Comparison of ENCODE assay signal across 12 cellular contexts in genomic region chr20:44489931-44490330, GRCh38. TPM values are rescaled to one million over a fixed set of nuclear protein-coding genes. Genes with fewer than 3 reads are reported as not detected.
DNase-seq lines count a peak whose midpoint lies in the region; ATAC-seq and TF ChIP-seq lines count a peak whose summit lies in the region.
"Had no signal": no experiment of that assay in that cellular context is flagged by ENCODE, and none has a peak within 500 bp of the region (broad histone marks: within the 10 kb centered on the region; RNA-seq: fewer than 3 reads in every experiment).

No MANE protein-coding gene starts in this region.

- H3K9ac ChIP-seq in HCT116 (ENCODE audit: low read length): no peak overlapping the region

- H3K4me1 Mint-ChIP-seq in activated naive CD8-positive, alpha-beta T cell treated with anti-CD3 and anti-CD28 coated beads for 36 hours: peaks cover 13% of the 10 kb centered on the region

- peaks cover 0 to 8% of the 10 kb centered on the region in 2 experiments; a peak in 3 of 4 replicates for H3K4me1 ChIP-seq in HCT116 (ENCODE audit: control insufficient read depth in 1 of 2, insufficient read depth in 2 of 2, low read length in 2 of 2)
- H3K4me1 ChIP-seq: uterus had no signal

- H3K4me3 ChIP-seq in HCT116 (replicated peaks in 1 of 2; ENCODE audit: low read depth in 1 of 2, low read length in 2 of 2): no peak overlapping the region
- H3K4me3 ChIP-seq: ascending aorta, uterus had no signal

- H2AFZ ChIP-seq in HCT116 (ENCODE audit: low read depth, low read length, poor library complexity, severe bottlenecking): no peak overlapping the region

- peaks cover 11 to 25% of the 10 kb centered on the region in 2 experiments; a peak in 3 of 4 replicates for H3K36me3 ChIP-seq in HCT116 (ENCODE audit: control insufficient read depth in 1 of 2, insufficient read depth in 2 of 2, low read length in 2 of 2)
- H3K36me3 ChIP-seq: uterus had no signal

- POLR2A ChIA-PET in HCT116 (lab: Charles Lee): no interaction called here

- no peaks in the 10 kb centered on the region for H3K79me2 ChIP-seq in HCT116 (ENCODE audit: insufficient read depth, low read length)

- TF ChIP-seq POLR2A in HCT116 (IDR thresholded peaks at IDR 0.05; ENCODE audit: borderline replicate concordance, extremely low read depth, insufficient read depth, insufficient read length): no peak

- H3K27ac Mint-ChIP-seq in activated naive CD8-positive, alpha-beta T cell treated with anti-CD3 and anti-CD28 coated beads for 36 hours: peak overlapping the region; percentile 34

- H3K4me2 ChIP-seq in HCT116 (ENCODE audit: low read length): no peak overlapping the region

- H3K27me3 Mint-ChIP-seq in activated naive CD8-positive, alpha-beta T cell treated with anti-CD3 and anti-CD28 coated beads for 36 hours: no peaks in the 10 kb centered on the region

- RAD21 ChIA-PET in HCT116 (lab: Charles Lee; ENCODE audit: low non-redundant PET in 1 of 2, low total read pairs in 2 of 2, uncharacterized antibody in 2 of 2, unreplicated experiment in 2 of 2): no interaction called here

- no peaks in the 10 kb centered on the region for H4K20me1 ChIP-seq in HCT116 (ENCODE audit: insufficient read depth)

- H3K27ac ChIP-seq in HCT116 (ENCODE audit: low read depth, low read length): no peak overlapping the region
- H3K27ac ChIP-seq: uterus had no signal

- intact Hi-C loops in HCT116 (cut with micrococcal nuclease): no loop called here

- TF ChIP-seq CTCF in HCT116 (IDR thresholded peaks at IDR 0.05 in 2 of 3, conservative IDR thresholded peaks at IDR 0.05 in 1 of 3; ENCODE audit: borderline replicate concordance in 1 of 3, insufficient read depth in 1 of 3, low read depth in 2 of 3, low read length in 2 of 3): no peak

- no peaks in the 10 kb centered on the region for H3K9me3 ChIP-seq in HCT116 (ENCODE audit: control insufficient read depth in 1 of 2, insufficient read depth in 1 of 2, low read depth in 1 of 2, low read length in 2 of 2)
- H3K9me3 ChIP-seq: ascending aorta, uterus had no signal

- H3K4me3 Mint-ChIP-seq in activated naive CD8-positive, alpha-beta T cell treated with anti-CD3 and anti-CD28 coated beads for 36 hours: no peak overlapping the region

- no peak for TF ChIP-seq RAD21 in HCT116 (IDR thresholded peaks at IDR 0.05; ENCODE audit: low read depth)

- CTCF ChIA-PET in HCT116 (lab: Charles Lee): no interaction called here

- H3K9me2 ChIP-seq in HCT116 (ENCODE audit: insufficient read depth): no peaks in the 10 kb centered on the region

- ATAC-seq in HCT116 (no peak), HG03159 (IDR thresholded peaks at IDR 0.05; ENCODE audit: unreplicated experiment) (no peak), HG02623 (IDR thresholded peaks at IDR 0.05; ENCODE audit: unreplicated experiment) (no peak)
- ATAC-seq: right cardiac atrium had no signal

- H3K36me3 Mint-ChIP-seq in activated naive CD8-positive, alpha-beta T cell treated with anti-CD3 and anti-CD28 coated beads for 36 hours: peaks cover 40% of the 10 kb centered on the region

- H3K27me3 ChIP-seq in HCT116 (ENCODE audit: insufficient read depth, low read length): no peaks in the 10 kb centered on the region
- H3K27me3 ChIP-seq: ascending aorta, uterus had no signal

- H3K9me3 Mint-ChIP-seq in activated naive CD8-positive, alpha-beta T cell treated with anti-CD3 and anti-CD28 coated beads for 36 hours: no peaks in the 10 kb centered on the region

- TSS peak; percentile 18 for BruUV-seq in HCT116 (replicated peaks; lab: Mats Ljungman, UMichigan)

- peak; percentile 7 for DNase-seq in stimulated activated CD4-positive, alpha-beta T cell treated with anti-CD3 and anti-CD28 coated beads, Interleukin-4, amount 100 ng/mL, for 24 hours
- no peak for DNase-seq in stimulated activated CD4-positive, alpha-beta T cell treated with anti-CD3 and anti-CD28 coated beads, Interleukin-4, amount 100 ng/mL, for 4 hours
- DNase-seq in HCT116 (ENCODE audit: low read depth, low spot score) (no peak), NCI-H510A treated with DMSO at 0.1 percent for 48 hours (lab: John Stamatoyannopoulos, UW) (no peak)
- no peak for DNase-seq in activated naive CD8-positive, alpha-beta T cell treated with anti-CD3 and anti-CD28 coated beads for 36 hours
- DNase-seq: AML-193, NCI-H1694 treated with DMSO at 0.1 percent for 48 hours, right cardiac atrium, uterus had no signal

TF ChIP-seq in HCT116, 20 proteins besides CTCF, POLR2A, EP300 and RAD21:
- TF ChIP-seq CBX3 (IDR thresholded peaks at IDR 0.05; ENCODE audit: low read depth) (no peak), REST (IDR thresholded peaks at IDR 0.05; ENCODE audit: low read depth) (no peak), YY1 (IDR thresholded peaks at IDR 0.05; ENCODE audit: extremely low read depth, insufficient replicate concordance, low read depth, low read length) (no peak), ATF3 (IDR thresholded peaks at IDR 0.05) (no peak), ZBTB33 (IDR thresholded peaks at IDR 0.05; ENCODE audit: extremely low read depth, insufficient replicate concordance, low read length) (no peak), ZFX (IDR thresholded peaks at IDR 0.05) (no peak), EGR1 (IDR thresholded peaks at IDR 0.05; ENCODE audit: low read depth) (no peak), EZH2phosphoT487 (IDR thresholded peaks at IDR 0.05; ENCODE audit: borderline replicate concordance) (no peak), MAX (IDR thresholded peaks at IDR 0.05) (no peak), ZNF274 (IDR thresholded peaks at IDR 0.05; ENCODE audit: low read depth, low read length) (no peak), POLR2AphosphoS5 (IDR thresholded peaks at IDR 0.05; ENCODE audit: low read depth, low read length) (no peak), ELF1 (IDR thresholded peaks at IDR 0.05; ENCODE audit: borderline replicate concordance, low read depth) (no peak), SIN3A (IDR thresholded peaks at IDR 0.05; ENCODE audit: low read depth) (no peak), SP1 (IDR thresholded peaks at IDR 0.05; ENCODE audit: low read depth) (no peak), TCF7L2 (IDR thresholded peaks at IDR 0.05; ENCODE audit: borderline replicate concordance, extremely low read depth, insufficient read depth, insufficient read length) (no peak), JUND (IDR thresholded peaks at IDR 0.05) (no peak), FOSL1 (IDR thresholded peaks at IDR 0.05; ENCODE audit: low read depth) (no peak), SRF (IDR thresholded peaks at IDR 0.05; ENCODE audit: low read depth) (no peak)

RNA-seq across cellular contexts. Expression of gene TTPAL, which starts 14.3 kb away (rescaled TPM):
- total RNA-seq in HCT116 (2021; ENCODE audit: unreplicated experiment): 20.4 TPM
- 6.0 and 6.2 TPM in 2 replicates for polyA plus RNA-seq in HCT116 (2012)
- total RNA-seq in activated naive CD8-positive, alpha-beta T cell treated with anti-CD3 and anti-CD28 coated beads for 36 hours: 10 to 100 TPM; 30.1 to 31.4 TPM

RNA-seq across cellular contexts. Expression of gene SERINC3, which starts 31.9 kb away (rescaled TPM):
- 56.8 TPM for total RNA-seq in HCT116 (2021; ENCODE audit: unreplicated experiment)
- polyA plus RNA-seq in HCT116 (2012): 60.9 and 67.4 TPM in 2 replicates
- 10 to 100 TPM; 38.8 to 43.6 TPM for total RNA-seq in activated naive CD8-positive, alpha-beta T cell treated with anti-CD3 and anti-CD28 coated beads for 36 hours
